Comparison of ENCODE assay signal across 9 cellular contexts in the genomic region with DNA sequence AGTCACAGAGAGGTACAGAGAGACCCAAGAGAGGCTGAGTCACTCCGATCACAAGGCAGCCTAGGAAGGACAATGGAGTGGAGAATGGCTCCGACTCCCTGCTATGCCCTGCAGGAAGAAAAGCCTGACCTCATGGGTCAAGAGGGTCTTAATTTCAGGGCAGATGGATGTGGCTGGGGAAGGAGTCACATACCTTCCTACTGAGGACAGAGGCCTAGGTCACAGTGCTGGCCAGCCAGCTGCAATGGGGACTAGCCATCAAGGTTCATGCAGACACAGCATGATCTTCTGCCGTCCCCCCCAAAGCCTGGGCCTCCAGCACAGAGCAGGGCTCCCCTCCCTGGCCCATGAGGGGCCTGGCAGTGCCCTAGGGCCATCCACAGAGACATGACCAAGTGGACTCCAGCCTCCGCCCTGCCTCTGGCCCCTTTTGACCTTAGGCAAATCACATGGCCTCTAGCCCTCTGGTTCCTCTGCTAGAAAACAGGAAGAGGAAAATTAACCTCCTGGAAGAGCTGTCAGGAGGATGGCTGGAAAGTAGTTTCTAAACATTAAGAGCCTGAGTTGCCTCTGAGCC. TPM values are rescaled to one million over a fixed set of nuclear protein-coding genes. Genes with fewer than 3 reads are reported as not detected.
A peak's percentile ranks its signal among the peaks of the same experiment; 100 is the strongest.
DNase-seq lines count a peak whose midpoint lies in the region; ATAC-seq and TF ChIP-seq lines count a peak whose summit lies in the region.
"Had no signal": no experiment of that assay in that cellular context is flagged by ENCODE, and none has a peak within 500 bp of the region (broad histone marks: within the 10 kb centered on the region; RNA-seq: fewer than 3 reads in every experiment).

No MANE protein-coding gene starts in this region.

- no peaks in the 10 kb centered on the region for H3K36me3 Mint-ChIP-seq in activated CD4-positive, alpha-beta memory T cell treated with anti-CD3 and anti-CD28 coated beads, Interleukin-2, amount 10 ng/mL, durations not matched to agents 7 days and 5 days (ENCODE audit: low read depth)

- DNase-seq in activated CD4-positive, alpha-beta memory T cell treated with anti-CD3 and anti-CD28 coated beads, Interleukin-2, amount 10 ng/mL, durations not matched to agents 7 days and 5 days: no peak
- peak; percentile 40 to 76 (median 73) for DNase-seq in right cardiac atrium
- DNase-seq in spleen: peak; percentile 83
- DNase-seq in AG08395 (ENCODE audit: low spot score): no peak
- DNase-seq in omental fat pad (ENCODE audit: low spot score): no peak
- no peak for DNase-seq in GF-D8 (lab: John Stamatoyannopoulos, UW)
- no peak for DNase-seq in SW480 (ENCODE audit: low spot score)
- DNase-seq: NCI-H82 had no signal

- CTCF ChIA-PET in activated CD4-positive, alpha-beta memory T cell treated with anti-CD3 and anti-CD28 coated beads, Interleukin-2, amount 10 ng/mL, durations not matched to agents 7 days and 5 days (lab: Charles Lee): interaction anchor here (0.9 to 1.7 kb wide), 2 partner anchors 13 to 33 kb away, joined by 3 to 4 read pairs; no protein-coding TSS in a partner anchor

- peaks cover 46% of the 10 kb centered on the region for H3K4me1 Mint-ChIP-seq in activated CD4-positive, alpha-beta memory T cell treated with anti-CD3 and anti-CD28 coated beads, Interleukin-2, amount 10 ng/mL, durations not matched to agents 7 days and 5 days

- 59% methylated on average over 4 of the region's 4 CpGs for WGBS in right cardiac atrium
- 46 to 74% (median 55%) methylated on average over 3 to 4 of the region's 4 CpGs for WGBS in spleen, 5 donors

- H3K4me3 Mint-ChIP-seq in activated CD4-positive, alpha-beta memory T cell treated with anti-CD3 and anti-CD28 coated beads, Interleukin-2, amount 10 ng/mL, durations not matched to agents 7 days and 5 days: peak overlapping the region; percentile 41

- H3K27me3 ChIP-seq in HUES6 (ENCODE audit: control insufficient read depth, insufficient read depth, low read length) (peaks cover 3% of the 10 kb centered on the region; the same call in 1 of the 2 replicates), right cardiac atrium (ENCODE audit: control insufficient read depth, insufficient read depth) (no peaks in the 10 kb centered on the region), spleen (replicated peaks in 1 of 7) (no peaks in the 10 kb centered on the region)

- H3K9ac ChIP-seq in HUES6 (ENCODE audit: low read length): peak overlapping the region; percentile 75

- ATAC-seq in right cardiac atrium (peak; percentile 5 to 7), omental fat pad (ENCODE audit: low FRiP score) (no peak)

- H3K27me3 Mint-ChIP-seq in activated CD4-positive, alpha-beta memory T cell treated with anti-CD3 and anti-CD28 coated beads, Interleukin-2, amount 10 ng/mL, durations not matched to agents 7 days and 5 days: peaks cover 1% of the 10 kb centered on the region

- intact Hi-C loops in right cardiac atrium (cut with DNase I) (no loop called here), spleen (cut with DNase I; ENCODE audit: low total_unique reads) (no loop called here)

- POLR2A ChIA-PET in activated CD4-positive, alpha-beta memory T cell treated with anti-CD3 and anti-CD28 coated beads, Interleukin-2, amount 10 ng/mL, durations not matched to agents 7 days and 5 days (lab: Charles Lee): interaction anchor here (1.1 to 5.2 kb wide), 3 partner anchors 9 to 74 kb away, joined by 5 to 49 read pairs (median 8); no protein-coding TSS in a partner anchor

- H3K27ac Mint-ChIP-seq in activated CD4-positive, alpha-beta memory T cell treated with anti-CD3 and anti-CD28 coated beads, Interleukin-2, amount 10 ng/mL, durations not matched to agents 7 days and 5 days: peak overlapping the region; percentile 18

- H3K9me3 ChIP-seq in HUES6 (ENCODE audit: control insufficient read depth, insufficient read depth, low read depth, low read length): no peaks in the 10 kb centered on the region
- H3K9me3 ChIP-seq in right cardiac atrium (ENCODE audit: control insufficient read depth, low read length): no peaks in the 10 kb centered on the region
- H3K9me3 ChIP-seq in spleen: no peaks in the 10 kb centered on the region

- H3K9me3 Mint-ChIP-seq in activated CD4-positive, alpha-beta memory T cell treated with anti-CD3 and anti-CD28 coated beads, Interleukin-2, amount 10 ng/mL, durations not matched to agents 7 days and 5 days: no peaks in the 10 kb centered on the region

- TF ChIP-seq POLR2A in spleen (IDR thresholded peaks at IDR 0.05): no peak

- H3K36me3 ChIP-seq in HUES6 (ENCODE audit: control insufficient read depth, insufficient read depth, low read length) (peaks cover 36% of the 10 kb centered on the region; the same call in 1 of the 2 replicates), spleen (no peaks in the 10 kb centered on the region)

- TF ChIP-seq CTCF in spleen (IDR thresholded peaks at IDR 0.05 in 8 of 11, conservative IDR thresholded peaks at IDR 0.05 in 3 of 11) (no peak), omental fat pad (IDR thresholded peaks at IDR 0.05) (no peak)

- H3K4me3 ChIP-seq in HUES6 (ENCODE audit: low read depth, low read length) (peak overlapping the region; percentile 66; the same call in 1 of the 2 replicates), right cardiac atrium (ENCODE audit: low read length) (peak overlapping the region; percentile 56), spleen (peak overlapping the region; percentile 4 to 86 (median 68))

- peaks cover 70% of the 10 kb centered on the region for H3K4me1 ChIP-seq in HUES6 (ENCODE audit: control insufficient read depth, insufficient read depth, low read length)
- H3K4me1 ChIP-seq in right cardiac atrium (ENCODE audit: control insufficient read depth, insufficient read depth, low read length): peaks cover 27% of the 10 kb centered on the region
- peaks cover 57 to 95% (median 83%) of the 10 kb centered on the region in 6 donors for H3K4me1 ChIP-seq in spleen

- H3K27ac ChIP-seq in HUES6 (ENCODE audit: low read depth, low read length) (peak overlapping the region; percentile 68; the same call in 1 of the 2 replicates), right cardiac atrium (ENCODE audit: low read length) (peak overlapping the region; percentile 74), spleen (peak overlapping the region; percentile 81 to 96 (median 93))

RNA-seq across cellular contexts. Expression of a gene that starts 1.8 kb away (rescaled TPM):
- 10 to 100 TPM; 13.4 to 19.0 TPM for total RNA-seq in activated CD4-positive, alpha-beta memory T cell treated with anti-CD3 and anti-CD28 coated beads, Interleukin-2, amount 10 ng/mL, durations not matched to agents 7 days and 5 days
- total RNA-seq in right cardiac atrium: 10 to 100 TPM; 24.8 to 32.5 (median 27.4) TPM
- 12.1 TPM for polyA plus RNA-seq in right cardiac atrium
- 100 to 1,000 TPM in 3 of 7 donors, 10 to 100 TPM in 4; 77.7 to 139 (median 84.8) TPM for total RNA-seq in spleen
- 10 to 100 TPM; 11.6 to 49.3 (median 13.1) TPM for polyA plus RNA-seq in spleen
- 10 to 100 TPM; 34.7 to 75.0 (median 58.1) TPM for total RNA-seq in omental fat pad

RNA-seq across cellular contexts. Expression of a gene that starts 49.7 kb away (rescaled TPM):
- total RNA-seq in activated CD4-positive, alpha-beta memory T cell treated with anti-CD3 and anti-CD28 coated beads, Interleukin-2, amount 10 ng/mL, durations not matched to agents 7 days and 5 days: 1,000 to 10,000 TPM; 2,828 to 2,853 TPM
- total RNA-seq in right cardiac atrium (1,000 to 10,000 TPM; 1,039 to 1,263 (median 1,178) TPM), spleen (1,000 to 10,000 TPM; 1,482 to 2,624 (median 2,197) TPM), omental fat pad (1,000 to 10,000 TPM in 3 of 4 donors, 100 to 1,000 TPM in 1; 876 to 1,394 (median 1,127) TPM)
- polyA plus RNA-seq in right cardiac atrium (1,021 TPM), spleen (1,000 to 10,000 TPM; 4,940 to 5,449 (median 5,352) TPM)

Comparison
In these comparisons a context has a peak if more than half of its experiments do, and no peak if none do; other contexts are left out.
1. DNase-seq: peak in right cardiac atrium (3 of 3) and spleen (single experiment); none in activated CD4-positive, alpha-beta memory T cell treated with anti-CD3 and anti-CD28 coated beads, Interleukin-2, amount 10 ng/mL, durations not matched to agents 7 days and 5 days (single experiment), AG08395 (single experiment), omental fat pad (single experiment), GF-D8 (single experiment) and SW480 (single experiment).
2. Peak in every context shown above with its lines, with median percentiles within 50 percentile points of each other: H3K27ac ChIP-seq and H3K4me3 ChIP-seq.